ENCODE assay signal across 15 cellular contexts in the genomic region with DNA sequence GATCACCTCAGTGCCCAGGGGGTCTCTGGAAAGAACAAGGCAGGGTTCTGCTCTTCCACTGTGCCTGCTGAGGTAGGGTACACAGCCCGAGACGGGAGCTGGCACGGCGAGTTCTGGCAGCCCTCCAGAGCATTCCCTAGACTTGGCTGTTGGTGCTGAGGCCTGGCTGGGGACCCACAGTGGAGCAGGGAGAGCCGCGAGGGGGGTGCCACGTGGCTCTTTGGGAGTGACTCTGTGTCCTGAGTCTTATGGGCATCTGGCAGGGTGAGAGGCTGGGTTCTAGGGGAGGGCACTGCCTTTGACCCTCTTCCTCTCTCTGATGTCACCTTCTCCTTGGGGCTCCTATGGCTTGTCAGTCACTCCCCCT.
DNase-seq lines count a peak whose midpoint lies in the region; ATAC-seq and TF ChIP-seq lines count a peak whose summit lies in the region.
"Had no signal": no experiment of that assay in that cellular context is flagged by ENCODE, and none has a peak within 500 bp of the region (broad histone marks: within the 10 kb centered on the region; RNA-seq: fewer than 3 reads in every experiment).

No MANE protein-coding gene starts in this region.

- CTCF ChIA-PET in Calu3 (lab: Charles Lee), result interaction anchor here (1.0 kb wide), 1 partner anchor 11 kb away, joined by 3 read pairs; no protein-coding TSS in a partner anchor

- no peak for TF ChIP-seq CTCF in omental fat pad (IDR thresholded peaks at IDR 0.05)
- TF ChIP-seq CTCF in Calu3 (IDR thresholded peaks at IDR 0.05; ENCODE audit: unreplicated experiment), result no peak

- peak; percentile 36 for DNase-seq in NCI-H69 (lab: John Stamatoyannopoulos, UW)
- peak; percentile 49 for DNase-seq in globus pallidus (ENCODE audit: low spot score)
- no peak for DNase-seq in omental fat pad (ENCODE audit: low spot score)
- peak; percentile 62 for DNase-seq in ureter (ENCODE audit: low spot score)
- DNase-seq in activated effector memory CD4-positive, alpha-beta T cell treated with anti-CD3 and anti-CD28 coated beads, Interleukin-2, amount 50 U/mL, for 16 hours, result no peak
- DNase-seq in activated CD8-positive, alpha-beta memory T cell treated with anti-CD3 and anti-CD28 coated beads, Interleukin-2, amount 50 U/mL, for 48 hours, result no peak
- no peak for DNase-seq in Calu3
- DNase-seq: activated naive CD8-positive, alpha-beta T cell treated with anti-CD3 and anti-CD28 coated beads, Interleukin-2, amount 50 U/mL, for 24 hours; activated T-cell treated with anti-CD3 and anti-CD28 coated beads, Interleukin-2, amount 50 U/mL, for 72 hours; glutamatergic neuron; islet precursor cell; NCI-H524; PC-3 had no signal

- no peaks in the 10 kb centered on the region for H3K9me3 Mint-ChIP-seq in Calu3 (ENCODE audit: low read depth, unreplicated experiment)
- H3K9me3 Mint-ChIP-seq: activated naive CD8-positive, alpha-beta T cell treated with anti-CD3 and anti-CD28 coated beads, Interleukin-2, amount 50 U/mL, for 24 hours; activated T-cell treated with anti-CD3 and anti-CD28 coated beads, Interleukin-2, amount 50 U/mL, for 72 hours; mesothelial cell of epicardium; stimulated activated naive CD8-positive, alpha-beta T cell treated with anti-CD3 and anti-CD28 coated beads, Interleukin-15, Interleukin-2, amounts not matched to agents 100 ng/mL and 50 ng/mL, for 24 hours had no signal

- intact Hi-C loops in Calu3 (cut with micrococcal nuclease; ENCODE audit: unreplicated experiment), result no loop called here

- H3K4me3 Mint-ChIP-seq in Calu3 (ENCODE audit: low read depth, unreplicated experiment), result no peak overlapping the region
- H3K4me3 Mint-ChIP-seq: activated naive CD8-positive, alpha-beta T cell treated with anti-CD3 and anti-CD28 coated beads, Interleukin-2, amount 50 U/mL, for 24 hours; activated T-cell treated with anti-CD3 and anti-CD28 coated beads, Interleukin-2, amount 50 U/mL, for 72 hours; mesothelial cell of epicardium; stimulated activated naive CD8-positive, alpha-beta T cell treated with anti-CD3 and anti-CD28 coated beads, Interleukin-15, Interleukin-2, amounts not matched to agents 100 ng/mL and 50 ng/mL, for 24 hours had no signal

- no peak overlapping the region for H3K27ac Mint-ChIP-seq in Calu3 (ENCODE audit: unreplicated experiment)
- H3K27ac Mint-ChIP-seq: activated naive CD8-positive, alpha-beta T cell treated with anti-CD3 and anti-CD28 coated beads, Interleukin-2, amount 50 U/mL, for 24 hours; activated T-cell treated with anti-CD3 and anti-CD28 coated beads, Interleukin-2, amount 50 U/mL, for 72 hours; mesothelial cell of epicardium; stimulated activated naive CD8-positive, alpha-beta T cell treated with anti-CD3 and anti-CD28 coated beads, Interleukin-15, Interleukin-2, amounts not matched to agents 100 ng/mL and 50 ng/mL, for 24 hours had no signal

- ATAC-seq in omental fat pad (ENCODE audit: low FRiP score), result peak; percentile 31
- ATAC-seq: activated naive CD8-positive, alpha-beta T cell treated with anti-CD3 and anti-CD28 coated beads, Interleukin-2, amount 50 U/mL, for 24 hours; activated T-cell treated with anti-CD3 and anti-CD28 coated beads, Interleukin-2, amount 50 U/mL, for 72 hours; PC-3 had no signal

- H3K36me3 Mint-ChIP-seq in Calu3 (ENCODE audit: insufficient read depth, unreplicated experiment), result no peaks in the 10 kb centered on the region
- H3K36me3 Mint-ChIP-seq: mesothelial cell of epicardium had no signal

- no peaks in the 10 kb centered on the region for H3K27me3 Mint-ChIP-seq in Calu3 (ENCODE audit: unreplicated experiment)
- H3K27me3 Mint-ChIP-seq: activated naive CD8-positive, alpha-beta T cell treated with anti-CD3 and anti-CD28 coated beads, Interleukin-2, amount 50 U/mL, for 24 hours had no signal

- no TSS peak for BruUV-seq in Calu3 (replicated peaks; lab: Mats Ljungman, UMichigan)

- H3K4me1 Mint-ChIP-seq in Calu3 (ENCODE audit: low read depth, unreplicated experiment), result peaks cover 10% of the 10 kb centered on the region
- H3K4me1 Mint-ChIP-seq: activated naive CD8-positive, alpha-beta T cell treated with anti-CD3 and anti-CD28 coated beads, Interleukin-2, amount 50 U/mL, for 24 hours had no signal

Comparison
In these comparisons a context has a peak if more than half of its experiments do, and no peak if none do; other contexts are left out.
1. DNase-seq: peak in NCI-H69 (single experiment), globus pallidus (single experiment) and ureter (single experiment); none in omental fat pad (single experiment), activated effector memory CD4-positive, alpha-beta T cell treated with anti-CD3 and anti-CD28 coated beads, Interleukin-2, amount 50 U/mL, for 16 hours (single experiment), activated CD8-positive, alpha-beta memory T cell treated with anti-CD3 and anti-CD28 coated beads, Interleukin-2, amount 50 U/mL, for 48 hours (single experiment) and Calu3 (single experiment).